ENCODE assay signal across 1 cellular context in genomic region chr2:84473181-84473580, GRCh38. TPM values are rescaled to one million over a fixed set of nuclear protein-coding genes. Genes with fewer than 3 reads are reported as not detected.
"Had no signal": no experiment of that assay in that cellular context is flagged by ENCODE, and none has a peak within 500 bp of the region (broad histone marks: within the 10 kb centered on the region; RNA-seq: fewer than 3 reads in every experiment).

No MANE protein-coding gene starts in this region.

RNA-seq across cellular contexts. Expression of gene DNAH6, which starts 43.1 kb away (rescaled TPM):
- total RNA-seq: lung microvascular endothelial cell had no signal
